Comparison of ENCODE assay signal across 10 cellular contexts in genomic region chr22:39148024-39148726, GRCh38. TPM values are rescaled to one million over a fixed set of nuclear protein-coding genes. Genes with fewer than 3 reads are reported as not detected.
DNase-seq lines count a peak whose midpoint lies in the region; ATAC-seq, FAIRE-seq and TF ChIP-seq lines count a peak whose summit lies in the region.
"Had no signal": no experiment of that assay in that cellular context is flagged by ENCODE, and none has a peak within 500 bp of the region (broad histone marks: within the 10 kb centered on the region; RNA-seq: fewer than 3 reads in every experiment).

No MANE protein-coding gene starts in this region.

- H3K4me3 ChIP-seq in DOHH2 (ENCODE audit: low read length) (0 out of 2 replicates have a peak overlapping the region, but pooled peaks have one; percentile 16), kidney (ENCODE audit: low read length in 2 of 2) (no peak overlapping the region), spleen (peak overlapping the region in 1 of 8 donors; percentile 97), Karpas-422 (ENCODE audit: low read length) (no peak overlapping the region)
- H3K4me3 ChIP-seq: adrenal gland had no signal

- H3K4me1 ChIP-seq in DOHH2 (ENCODE audit: control insufficient read depth, low read length): peaks cover 51% of the 10 kb centered on the region
- H3K4me1 ChIP-seq in kidney (ENCODE audit: control insufficient read depth in 1 of 2, insufficient read depth in 1 of 2, low read depth in 1 of 2, low read length in 2 of 2): peaks cover 14 to 43% of the 10 kb centered on the region in 2 donors
- H3K4me1 ChIP-seq in spleen: peaks cover 53 to 87% (median 82%) of the 10 kb centered on the region in 6 donors
- H3K4me1 ChIP-seq in Karpas-422 (ENCODE audit: low read length): peaks cover 26% of the 10 kb centered on the region

- H3K27me3 Mint-ChIP-seq in activated CD4-positive, alpha-beta memory T cell treated with anti-CD3 and anti-CD28 coated beads for 36 hours: no peaks in the 10 kb centered on the region

- H3K27me3 ChIP-seq in DOHH2 (ENCODE audit: control insufficient read depth, low read length) (peaks cover 24% of the 10 kb centered on the region), spleen (replicated peaks in 1 of 7) (peaks cover 0 to 4% (median 0%) of the 10 kb centered on the region in 7 donors), Karpas-422 (ENCODE audit: low read length) (peaks cover 5% of the 10 kb centered on the region; the same call in 1 of the 2 replicates)
- H3K27me3 ChIP-seq: adrenal gland had no signal

- no peaks in the 10 kb centered on the region for H3K9me3 Mint-ChIP-seq in activated CD4-positive, alpha-beta memory T cell treated with anti-CD3 and anti-CD28 coated beads for 36 hours

- intact Hi-C loops in activated CD4-positive, alpha-beta memory T cell treated with anti-CD3 and anti-CD28 coated beads for 36 hours (cut with micrococcal nuclease): no loop called here
- intact Hi-C loops in kidney (cut with DNase I) (no loop called here), spleen (cut with DNase I; ENCODE audit: low total_unique reads) (no loop called here)

- no peak overlapping the region for H2AFZ ChIP-seq in Karpas-422 (ENCODE audit: low read length)

- peaks cover 54% of the 10 kb centered on the region for H3K4me1 Mint-ChIP-seq in activated CD4-positive, alpha-beta memory T cell treated with anti-CD3 and anti-CD28 coated beads for 36 hours (ENCODE audit: low read depth)

- H3K9me2 ChIP-seq in DOHH2 (replicated peaks; ENCODE audit: control insufficient read depth, low read length) (no peaks in the 10 kb centered on the region), Karpas-422 (replicated peaks; ENCODE audit: insufficient read depth, low read length) (no peaks in the 10 kb centered on the region)

- DNase-seq in activated CD4-positive, alpha-beta memory T cell treated with anti-CD3 and anti-CD28 coated beads for 36 hours: no peak
- DNase-seq in kidney: no peak
- DNase-seq in spleen: peak; percentile 75
- no peak for DNase-seq in Karpas-422
- no peak for DNase-seq in NCI-H82 (lab: John Stamatoyannopoulos, UW)
- DNase-seq in NCI-H446 treated with DMSO at 0.1 percent for 48 hours (lab: John Stamatoyannopoulos, UW): no peak

- POLR2A ChIA-PET in activated CD4-positive, alpha-beta memory T cell treated with anti-CD3 and anti-CD28 coated beads for 36 hours (lab: Charles Lee): interaction anchor here (0.6 to 5.8 kb wide), 4 partner anchors 70 to 808 kb away, joined by 3 to 51 read pairs (median 4); partner anchors contain the start of gene RPL3

- H3K9ac ChIP-seq in kidney (ENCODE audit: low read length in 2 of 2) (no peak overlapping the region), Karpas-422 (ENCODE audit: low read length) (no peak overlapping the region)

- H3K27ac Mint-ChIP-seq in activated CD4-positive, alpha-beta memory T cell treated with anti-CD3 and anti-CD28 coated beads for 36 hours: peak overlapping the region; percentile 90

- no peaks in the 10 kb centered on the region for H4K20me1 ChIP-seq in DOHH2 (ENCODE audit: control insufficient read depth, insufficient read depth, low read depth, low read length)
- H4K20me1 ChIP-seq in Karpas-422 (ENCODE audit: insufficient read depth, low read depth, low read length): peaks cover 6% of the 10 kb centered on the region; the same call in 1 of the 2 replicates

- no peak for FAIRE-seq in kidney (lab: Jason Lieb, UNC)

- 0 out of 2 replicates have a peak, but pooled peaks cover 8% of the 10 kb centered on the region for H3F3A ChIP-seq in DOHH2 (ENCODE audit: control insufficient read depth, insufficient read depth)

- no peak overlapping the region for H3K4me3 Mint-ChIP-seq in activated CD4-positive, alpha-beta memory T cell treated with anti-CD3 and anti-CD28 coated beads for 36 hours

- CTCF ChIA-PET in activated CD4-positive, alpha-beta memory T cell treated with anti-CD3 and anti-CD28 coated beads for 36 hours (lab: Charles Lee): interaction anchor here (0.6 to 3.5 kb wide), 5 partner anchors 145 to 276 kb away, joined by 3 to 22 read pairs (median 5); partner anchors contain the start of gene CBX6

- 76 to 87% (median 81%) methylated on average over 15 to 16 of the region's 16 CpGs for WGBS in spleen, 5 donors

- H3K36me3 Mint-ChIP-seq in activated CD4-positive, alpha-beta memory T cell treated with anti-CD3 and anti-CD28 coated beads for 36 hours: no peaks in the 10 kb centered on the region

- ATAC-seq in HG03565 (IDR thresholded peaks at IDR 0.05; ENCODE audit: unreplicated experiment): no peak

- no peaks in the 10 kb centered on the region for H3K79me2 ChIP-seq in DOHH2 (ENCODE audit: control insufficient read depth, low read length)
- H3K79me2 ChIP-seq in Karpas-422 (ENCODE audit: low read length): no peaks in the 10 kb centered on the region

- H3K36me3 ChIP-seq in DOHH2 (ENCODE audit: control insufficient read depth, low read length): no peaks in the 10 kb centered on the region
- H3K36me3 ChIP-seq in kidney (ENCODE audit: control insufficient read depth in 1 of 2, insufficient read depth in 2 of 2, low read length in 2 of 2): peaks cover 4 to 5% of the 10 kb centered on the region in 2 donors
- peaks cover 0 to 32% (median 3%) of the 10 kb centered on the region in 6 donors for H3K36me3 ChIP-seq in spleen
- H3K36me3 ChIP-seq in Karpas-422 (ENCODE audit: insufficient read depth, low read length): no peaks in the 10 kb centered on the region
- H3K36me3 ChIP-seq: adrenal gland had no signal

- no peak for TF ChIP-seq CTCF in DOHH2 (IDR thresholded peaks at IDR 0.05; ENCODE audit: low read depth, low read length, poor library complexity, severe bottlenecking)
- TF ChIP-seq CTCF in kidney (IDR thresholded peaks at IDR 0.05; ENCODE audit: borderline replicate concordance, extremely low read depth, insufficient read depth): no peak
- no peak for TF ChIP-seq CTCF in spleen (IDR thresholded peaks at IDR 0.05 in 8 of 11, conservative IDR thresholded peaks at IDR 0.05 in 3 of 11)

- TF ChIP-seq POLR2A in spleen (IDR thresholded peaks at IDR 0.05): no peak

- H3K27ac ChIP-seq in DOHH2 (ENCODE audit: low read depth, low read length) (no peak overlapping the region), kidney (ENCODE audit: low read depth in 2 of 2, low read length in 2 of 2) (peak overlapping the region; percentile 57 to 82), spleen (peak overlapping the region; percentile 57 to 98 (median 95)), Karpas-422 (ENCODE audit: low read length) (no peak overlapping the region)
- H3K27ac ChIP-seq: VCaP had no signal

- H3K9me3 ChIP-seq in DOHH2 (ENCODE audit: control insufficient read depth, insufficient read depth, low read length) (no peaks in the 10 kb centered on the region), kidney (ENCODE audit: control insufficient read depth in 1 of 2, low read length in 2 of 2) (no peaks in the 10 kb centered on the region), spleen (no peaks in the 10 kb centered on the region), Karpas-422 (ENCODE audit: low read length) (no peaks in the 10 kb centered on the region)
- H3K9me3 ChIP-seq: adrenal gland had no signal

- H3K4me2 ChIP-seq in DOHH2 (ENCODE audit: low read length): peak overlapping the region; percentile 50
- no peak overlapping the region for H3K4me2 ChIP-seq in Karpas-422 (ENCODE audit: low read depth, low read length, poor library complexity, severe bottlenecking)

RNA-seq across cellular contexts. Expression of gene CBX7, which starts 4.3 kb away (rescaled TPM):
- total RNA-seq in activated CD4-positive, alpha-beta memory T cell treated with anti-CD3 and anti-CD28 coated beads for 36 hours: 10 to 100 TPM; 35.7 to 37.7 TPM
- total RNA-seq in kidney (65.2 TPM), spleen (10 to 100 TPM; 50.9 to 99.4 (median 64.6) TPM)
- polyA plus RNA-seq in kidney (ENCODE audit: insufficient read depth, low read depth, low replicate concordance) (39.3 TPM), spleen (10 to 100 TPM; 20.2 to 62.0 (median 26.8) TPM)
- total RNA-seq in Karpas-422 (2014; rRNA removed; shearing (Covaris generic); ENCODE audit: low replicate concordance): 1.7 and 3.5 TPM in 2 replicates

RNA-seq across cellular contexts. Expression of gene APOBEC3H, which starts 51.1 kb away (rescaled TPM):
- total RNA-seq in activated CD4-positive, alpha-beta memory T cell treated with anti-CD3 and anti-CD28 coated beads for 36 hours: 10 to 100 TPM; 23.6 to 25.3 TPM
- total RNA-seq in kidney (0.79 TPM), spleen (1 to 10 TPM in 5 of 7 donors, under 1 TPM in 1, not detected in 1; 0.70 to 3.8 (median 2.2) TPM)
- polyA plus RNA-seq in kidney (ENCODE audit: insufficient read depth, low read depth, low replicate concordance) (not detected), spleen (1 to 10 TPM; 1.8 to 3.4 (median 2.3) TPM)
- not detected in 2 replicates for total RNA-seq in Karpas-422 (2014; rRNA removed; shearing (Covaris generic); ENCODE audit: low replicate concordance)

Comparison
In these comparisons a context has a peak if more than half of its experiments do, and no peak if none do; other contexts are left out.
1. H3K27ac ChIP-seq: peak in kidney (2 of 2) and spleen (8 of 8); none in DOHH2 (single experiment) and Karpas-422 (single experiment).
2. RNA of gene APOBEC3H, which starts 51.1 kb away (total RNA-seq): 23.6 to 25.3 TPM in activated CD4-positive, alpha-beta memory T cell treated with anti-CD3 and anti-CD28 coated beads for 36 hours; 0.70 to 3.8 TPM in spleen, 0.79 TPM in kidney (single experiment) and not detected in Karpas-422; every median in the first group is over 4 times any median in the second.